8 cellular contexts compared by ENCODE assay signal in genomic region chr10:14605231-14605925, GRCh38.
DNase-seq lines count a peak whose midpoint lies in the region; ATAC-seq, FAIRE-seq and TF ChIP-seq lines count a peak whose summit lies in the region.

No MANE protein-coding gene starts in this region.

- 66 to 72% methylated on average over 7 of the region's 7 CpGs for WGBS in ectodermal cell, 2 experiments

- no peaks in the 10 kb centered on the region for H3K9me3 ChIP-seq in ectodermal cell (ENCODE audit: control insufficient read depth, low read length)
- H3K9me3 ChIP-seq in neutrophil, result no peaks in the 10 kb centered on the region

- H3K4me3 ChIP-seq in ectodermal cell (ENCODE audit: insufficient read depth, low read depth, low read length) (peak overlapping the region; percentile 71), neutrophil (ENCODE audit: low read depth in 1 of 2, low read length in 1 of 2) (peak overlapping the region; percentile 80 to 86)

- peak; percentile 55 for ATAC-seq in HG02852 (IDR thresholded peaks at IDR 0.05; ENCODE audit: unreplicated experiment)

- H3K27me3 ChIP-seq in ectodermal cell (ENCODE audit: control insufficient read depth, insufficient read depth, low read length, poor library complexity, severe bottlenecking), result peaks cover 31% of the 10 kb centered on the region
- H3K27me3 ChIP-seq in neutrophil, result no peaks in the 10 kb centered on the region

- peak; percentile 57 for DNase-seq in activated naive CD4-positive, alpha-beta T cell treated with Interleukin-2 at 50 U/mL for 16 hours
- no peak for DNase-seq in activated naive CD4-positive, alpha-beta T cell (lab: John Stamatoyannopoulos, UW)
- DNase-seq in RPMI7951 (ENCODE audit: low read depth), result peak; percentile 74
- no peak for DNase-seq in NCI-H524 treated with DMSO at 0.1 percent for 48 hours (lab: John Stamatoyannopoulos, UW)
- no peak for DNase-seq in urothelium cell line (ENCODE audit: low spot score)

- peaks cover 7% of the 10 kb centered on the region for H3K4me1 ChIP-seq in ectodermal cell (ENCODE audit: control insufficient read depth, insufficient read depth, low read length)
- H3K4me1 ChIP-seq in neutrophil (ENCODE audit: control insufficient read depth in 1 of 2, insufficient read depth in 1 of 2, low read depth in 1 of 2, low read length in 1 of 2), result peaks cover 65 to 67% of the 10 kb centered on the region in 2 experiments

- H3K27ac ChIP-seq in ectodermal cell (ENCODE audit: insufficient read depth, low read depth, low read length, poor library complexity, severe bottlenecking) (no peak overlapping the region), neutrophil (peak overlapping the region; percentile 92)

- TF ChIP-seq CTCF in neutrophil (IDR thresholded peaks at IDR 0.05), result no peak

- FAIRE-seq in urothelium cell line (lab: Jason Lieb, UNC), result no peak

- H3K36me3 ChIP-seq in ectodermal cell (ENCODE audit: control insufficient read depth, insufficient read depth, low read length) (no peaks in the 10 kb centered on the region), neutrophil (peaks cover 8% of the 10 kb centered on the region)

Comparison
In these comparisons a context has a peak if more than half of its experiments do, and no peak if none do; other contexts are left out.
1. DNase-seq: peak in activated naive CD4-positive, alpha-beta T cell treated with Interleukin-2 at 50 U/mL for 16 hours (single experiment) and RPMI7951 (single experiment); none in activated naive CD4-positive, alpha-beta T cell (0 of 4), NCI-H524 treated with DMSO at 0.1 percent for 48 hours (single experiment) and urothelium cell line (single experiment).